ENCODE assay signal across 1 cellular context in the genomic region with DNA sequence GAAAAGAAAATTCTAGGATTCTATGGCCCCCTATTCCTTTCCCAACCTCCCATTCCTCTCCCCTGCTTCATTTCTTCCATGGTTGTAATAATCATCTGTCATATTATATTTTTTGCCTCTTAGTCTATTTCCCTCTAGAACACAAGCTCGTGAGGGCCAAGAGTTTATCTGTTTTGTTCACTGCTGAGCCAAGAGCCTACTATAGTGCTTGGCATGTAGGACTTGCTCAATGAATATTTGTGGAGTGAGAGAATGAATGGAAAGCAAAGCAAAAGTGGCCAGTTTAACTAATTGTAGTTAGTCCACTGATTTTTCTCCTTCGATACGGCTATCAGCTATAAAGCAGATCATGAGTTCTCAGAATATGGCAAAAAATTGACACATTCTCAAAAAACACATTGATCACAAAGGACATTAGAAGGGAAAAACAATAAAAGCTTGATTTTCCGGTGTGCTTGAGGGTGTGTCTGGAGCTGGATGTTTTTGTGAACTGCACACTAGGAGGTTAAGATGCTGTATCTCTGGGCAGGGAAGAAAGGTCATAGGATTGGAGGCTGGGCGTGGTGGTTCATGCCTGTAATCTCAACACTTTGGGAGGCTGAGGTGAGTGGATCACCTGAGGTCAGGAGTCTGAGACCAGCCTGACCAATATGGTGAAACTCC.
TF ChIP-seq lines count a peak whose summit lies in the region.

No MANE protein-coding gene starts in this region.

TF ChIP-seq in GM23338, 12 proteins besides CTCF, POLR2A, EP300 and RAD21:
- TF ChIP-seq STAT1 (IDR thresholded peaks at IDR 0.05; ENCODE audit: unreplicated experiment): no peak
- no peak for TF ChIP-seq POLR2AphosphoS5 (IDR thresholded peaks at IDR 0.05; ENCODE audit: low read depth)
- TF ChIP-seq, protein P1, sequence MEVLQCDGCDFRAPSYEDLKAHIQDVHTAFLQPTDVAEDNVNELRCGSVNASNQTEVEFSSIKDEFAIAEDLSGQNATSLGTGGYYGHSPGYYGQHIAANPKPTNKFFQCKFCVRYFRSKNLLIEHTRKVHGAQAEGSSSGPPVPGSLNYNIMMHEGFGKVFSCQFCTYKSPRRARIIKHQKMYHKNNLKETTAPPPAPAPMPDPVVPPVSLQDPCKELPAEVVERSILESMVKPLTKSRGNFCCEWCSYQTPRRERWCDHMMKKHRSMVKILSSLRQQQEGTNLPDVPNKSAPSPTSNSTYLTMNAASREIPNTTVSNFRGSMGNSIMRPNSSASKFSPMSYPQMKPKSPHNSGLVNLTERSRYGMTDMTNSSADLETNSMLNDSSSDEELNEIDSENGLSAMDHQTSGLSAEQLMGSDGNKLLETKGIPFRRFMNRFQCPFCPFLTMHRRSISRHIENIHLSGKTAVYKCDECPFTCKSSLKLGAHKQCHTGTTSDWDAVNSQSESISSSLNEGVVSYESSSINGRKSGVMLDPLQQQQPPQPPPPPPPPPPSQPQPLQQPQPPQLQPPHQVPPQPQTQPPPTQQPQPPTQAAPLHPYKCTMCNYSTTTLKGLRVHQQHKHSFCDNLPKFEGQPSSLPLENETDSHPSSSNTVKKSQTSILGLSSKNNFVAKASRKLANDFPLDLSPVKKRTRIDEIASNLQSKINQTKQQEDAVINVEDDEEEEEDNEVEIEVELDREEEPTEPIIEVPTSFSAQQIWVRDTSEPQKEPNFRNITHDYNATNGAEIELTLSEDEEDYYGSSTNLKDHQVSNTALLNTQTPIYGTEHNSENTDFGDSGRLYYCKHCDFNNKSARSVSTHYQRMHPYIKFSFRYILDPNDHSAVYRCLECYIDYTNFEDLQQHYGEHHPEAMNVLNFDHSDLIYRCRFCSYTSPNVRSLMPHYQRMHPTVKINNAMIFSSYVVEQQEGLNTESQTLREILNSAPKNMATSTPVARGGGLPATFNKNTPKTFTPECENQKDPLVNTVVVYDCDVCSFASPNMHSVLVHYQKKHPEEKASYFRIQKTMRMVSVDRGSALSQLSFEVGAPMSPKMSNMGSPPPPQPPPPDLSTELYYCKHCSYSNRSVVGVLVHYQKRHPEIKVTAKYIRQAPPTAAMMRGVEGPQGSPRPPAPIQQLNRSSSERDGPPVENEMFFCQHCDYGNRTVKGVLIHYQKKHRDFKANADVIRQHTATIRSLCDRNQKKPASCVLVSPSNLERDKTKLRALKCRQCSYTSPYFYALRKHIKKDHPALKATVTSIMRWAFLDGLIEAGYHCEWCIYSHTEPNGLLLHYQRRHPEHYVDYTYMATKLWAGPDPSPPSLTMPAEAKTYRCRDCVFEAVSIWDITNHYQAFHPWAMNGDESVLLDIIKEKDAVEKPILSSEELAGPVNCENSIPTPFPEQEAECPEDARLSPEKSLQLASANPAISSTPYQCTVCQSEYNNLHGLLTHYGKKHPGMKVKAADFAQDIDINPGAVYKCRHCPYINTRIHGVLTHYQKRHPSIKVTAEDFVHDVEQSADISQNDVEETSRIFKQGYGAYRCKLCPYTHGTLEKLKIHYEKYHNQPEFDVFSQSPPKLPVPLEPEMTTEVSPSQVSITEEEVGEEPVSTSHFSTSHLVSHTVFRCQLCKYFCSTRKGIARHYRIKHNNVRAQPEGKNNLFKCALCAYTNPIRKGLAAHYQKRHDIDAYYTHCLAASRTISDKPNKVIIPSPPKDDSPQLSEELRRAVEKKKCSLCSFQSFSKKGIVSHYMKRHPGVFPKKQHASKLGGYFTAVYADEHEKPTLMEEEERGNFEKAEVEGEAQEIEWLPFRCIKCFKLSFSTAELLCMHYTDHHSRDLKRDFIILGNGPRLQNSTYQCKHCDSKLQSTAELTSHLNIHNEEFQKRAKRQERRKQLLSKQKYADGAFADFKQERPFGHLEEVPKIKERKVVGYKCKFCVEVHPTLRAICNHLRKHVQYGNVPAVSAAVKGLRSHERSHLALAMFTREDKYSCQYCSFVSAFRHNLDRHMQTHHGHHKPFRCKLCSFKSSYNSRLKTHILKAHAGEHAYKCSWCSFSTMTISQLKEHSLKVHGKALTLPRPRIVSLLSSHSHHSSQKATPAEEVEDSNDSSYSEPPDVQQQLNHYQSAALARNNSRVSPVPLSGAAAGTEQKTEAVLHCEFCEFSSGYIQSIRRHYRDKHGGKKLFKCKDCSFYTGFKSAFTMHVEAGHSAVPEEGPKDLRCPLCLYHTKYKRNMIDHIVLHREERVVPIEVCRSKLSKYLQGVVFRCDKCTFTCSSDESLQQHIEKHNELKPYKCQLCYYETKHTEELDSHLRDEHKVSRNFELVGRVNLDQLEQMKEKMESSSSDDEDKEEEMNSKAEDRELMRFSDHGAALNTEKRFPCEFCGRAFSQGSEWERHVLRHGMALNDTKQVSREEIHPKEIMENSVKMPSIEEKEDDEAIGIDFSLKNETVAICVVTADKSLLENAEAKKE (CRISPR knock-in tag; IDR thresholded peaks at IDR 0.05): no peak
- TF ChIP-seq, protein P2, sequence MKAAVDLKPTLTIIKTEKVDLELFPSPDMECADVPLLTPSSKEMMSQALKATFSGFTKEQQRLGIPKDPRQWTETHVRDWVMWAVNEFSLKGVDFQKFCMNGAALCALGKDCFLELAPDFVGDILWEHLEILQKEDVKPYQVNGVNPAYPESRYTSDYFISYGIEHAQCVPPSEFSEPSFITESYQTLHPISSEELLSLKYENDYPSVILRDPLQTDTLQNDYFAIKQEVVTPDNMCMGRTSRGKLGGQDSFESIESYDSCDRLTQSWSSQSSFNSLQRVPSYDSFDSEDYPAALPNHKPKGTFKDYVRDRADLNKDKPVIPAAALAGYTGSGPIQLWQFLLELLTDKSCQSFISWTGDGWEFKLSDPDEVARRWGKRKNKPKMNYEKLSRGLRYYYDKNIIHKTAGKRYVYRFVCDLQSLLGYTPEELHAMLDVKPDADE (IDR thresholded peaks at IDR 0.05): no peak
- no peak for TF ChIP-seq NANOG (IDR thresholded peaks at IDR 0.05; ENCODE audit: borderline replicate concordance)
- TF ChIP-seq, protein P3, sequence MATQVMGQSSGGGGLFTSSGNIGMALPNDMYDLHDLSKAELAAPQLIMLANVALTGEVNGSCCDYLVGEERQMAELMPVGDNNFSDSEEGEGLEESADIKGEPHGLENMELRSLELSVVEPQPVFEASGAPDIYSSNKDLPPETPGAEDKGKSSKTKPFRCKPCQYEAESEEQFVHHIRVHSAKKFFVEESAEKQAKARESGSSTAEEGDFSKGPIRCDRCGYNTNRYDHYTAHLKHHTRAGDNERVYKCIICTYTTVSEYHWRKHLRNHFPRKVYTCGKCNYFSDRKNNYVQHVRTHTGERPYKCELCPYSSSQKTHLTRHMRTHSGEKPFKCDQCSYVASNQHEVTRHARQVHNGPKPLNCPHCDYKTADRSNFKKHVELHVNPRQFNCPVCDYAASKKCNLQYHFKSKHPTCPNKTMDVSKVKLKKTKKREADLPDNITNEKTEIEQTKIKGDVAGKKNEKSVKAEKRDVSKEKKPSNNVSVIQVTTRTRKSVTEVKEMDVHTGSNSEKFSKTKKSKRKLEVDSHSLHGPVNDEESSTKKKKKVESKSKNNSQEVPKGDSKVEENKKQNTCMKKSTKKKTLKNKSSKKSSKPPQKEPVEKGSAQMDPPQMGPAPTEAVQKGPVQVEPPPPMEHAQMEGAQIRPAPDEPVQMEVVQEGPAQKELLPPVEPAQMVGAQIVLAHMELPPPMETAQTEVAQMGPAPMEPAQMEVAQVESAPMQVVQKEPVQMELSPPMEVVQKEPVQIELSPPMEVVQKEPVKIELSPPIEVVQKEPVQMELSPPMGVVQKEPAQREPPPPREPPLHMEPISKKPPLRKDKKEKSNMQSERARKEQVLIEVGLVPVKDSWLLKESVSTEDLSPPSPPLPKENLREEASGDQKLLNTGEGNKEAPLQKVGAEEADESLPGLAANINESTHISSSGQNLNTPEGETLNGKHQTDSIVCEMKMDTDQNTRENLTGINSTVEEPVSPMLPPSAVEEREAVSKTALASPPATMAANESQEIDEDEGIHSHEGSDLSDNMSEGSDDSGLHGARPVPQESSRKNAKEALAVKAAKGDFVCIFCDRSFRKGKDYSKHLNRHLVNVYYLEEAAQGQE (IDR thresholded peaks at IDR 0.05; ENCODE audit: unreplicated experiment): no peak
- TF ChIP-seq EZH2phosphoT487 (IDR thresholded peaks at IDR 0.05; ENCODE audit: unreplicated experiment): no peak
- TF ChIP-seq EZH2 (IDR thresholded peaks at IDR 0.05; ENCODE audit: low read depth, unreplicated experiment): no peak
- no peak for TF ChIP-seq CREB1 (CRISPR knock-in tag; IDR thresholded peaks at IDR 0.05; ENCODE audit: low read depth)
- no peak for TF ChIP-seq ZNF114 (CRISPR knock-in tag; IDR thresholded peaks at IDR 0.05)
- no peak for TF ChIP-seq JUNB (IDR thresholded peaks at IDR 0.05; ENCODE audit: unreplicated experiment)
- no peak for TF ChIP-seq ZNF331 (CRISPR knock-in tag; IDR thresholded peaks at IDR 0.05; ENCODE audit: low read depth)
